8 cellular contexts compared by ENCODE assay signal in the genomic region with DNA sequence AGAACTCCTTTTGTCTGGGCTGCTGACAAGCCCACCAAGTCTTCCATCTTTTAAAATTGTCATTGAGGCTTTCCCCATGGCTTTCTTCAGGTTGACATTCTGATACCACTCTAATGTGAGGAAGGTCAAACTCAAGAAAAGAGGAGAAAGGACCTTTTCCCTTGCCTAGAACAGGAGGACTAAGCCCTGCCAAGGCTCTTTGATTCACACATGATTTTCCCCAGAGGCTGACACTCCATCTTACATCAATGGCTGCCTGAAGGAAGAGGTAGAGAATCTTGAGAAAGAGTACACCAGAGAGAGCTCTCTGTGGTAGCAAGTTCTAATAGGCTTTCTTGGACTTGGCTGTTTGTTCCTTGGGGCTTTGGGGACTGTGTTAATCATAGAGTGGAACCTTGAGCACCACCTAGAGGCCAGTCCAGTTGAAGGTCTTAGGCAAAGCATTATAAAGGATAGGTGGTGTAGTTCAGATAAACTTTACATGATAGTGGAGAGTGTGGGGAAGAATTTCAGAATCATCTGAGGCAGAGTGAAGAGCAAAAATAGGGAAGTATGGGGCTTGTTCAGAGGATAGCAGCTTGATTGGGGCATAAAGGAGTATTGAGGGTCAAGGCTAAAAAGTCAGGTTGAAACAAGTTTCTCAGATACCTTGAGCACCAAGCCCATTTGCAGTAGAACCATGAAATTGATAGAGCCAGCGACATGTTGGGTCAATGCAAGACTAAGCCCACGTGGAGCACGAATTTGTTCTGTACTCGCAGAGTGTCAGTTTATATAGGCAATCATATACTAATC. TPM values are rescaled to one million over a fixed set of nuclear protein-coding genes. Genes with fewer than 3 reads are reported as not detected.
A peak's percentile ranks its signal among the peaks of the same experiment; 100 is the strongest.
DNase-seq lines count a peak whose midpoint lies in the region; ATAC-seq and TF ChIP-seq lines count a peak whose summit lies in the region.

No MANE protein-coding gene starts in this region.

- H3K4me1 Mint-ChIP-seq in Calu3 (ENCODE audit: low read depth, unreplicated experiment): no peaks in the 10 kb centered on the region

- peaks cover 0 to 98% (median 25%) of the 10 kb centered on the region in 9 donors for H3K36me3 ChIP-seq in heart right ventricle
- peaks cover 0 to 32% of the 10 kb centered on the region in 2 donors for H3K36me3 ChIP-seq in gastrocnemius medialis

- DNase-seq in Calu3 (peak; percentile 78), HuH-7 (ENCODE audit: low spot score) (peak; percentile 39), SK-MEL-5 (ENCODE audit: low read depth, low spot score) (peak; percentile 86), heart right ventricle (peak in 1 of 2 donors; percentile 80), gastrocnemius medialis (peak; percentile 32 to 54), ecto neural progenitor cell (ENCODE audit: low spot score) (no peak)
- peak; percentile 66 for DNase-seq in activated naive CD4-positive, alpha-beta T cell treated with anti-CD3 and anti-CD28 coated beads, Interleukin-2, amount 50 U/mL, for 16 hours

- no peaks in the 10 kb centered on the region for H3K27me3 Mint-ChIP-seq in Calu3 (ENCODE audit: unreplicated experiment)

- no peak for TF ChIP-seq POLR2A in gastrocnemius medialis (IDR thresholded peaks at IDR 0.05)

- H3K27ac ChIP-seq in heart right ventricle (no peak overlapping the region), gastrocnemius medialis (no peak overlapping the region)

- H3K9me3 ChIP-seq in heart right ventricle: peaks cover 0 to 6% (median 0%) of the 10 kb centered on the region in 11 donors
- H3K9me3 ChIP-seq in gastrocnemius medialis: no peaks in the 10 kb centered on the region

- intact Hi-C loops in Calu3 (cut with micrococcal nuclease; ENCODE audit: unreplicated experiment): loop anchor here (2.0 kb wide), 1 partner anchor 481 kb away; no protein-coding TSS in a partner anchor
- intact Hi-C loops in heart right ventricle (cut with DNase I): loop anchor here in 7 of 10 donors (1.0 to 10.0 kb wide), 7 partner anchors 133 to 552 kb away; partner anchors contain the start of gene GNPDA1 (in 1 of the 7)
- intact Hi-C loops in gastrocnemius medialis (cut with DNase I; ENCODE audit: low total_unique reads): loop anchor here (10.0 kb wide), 1 partner anchor 451 kb away; no protein-coding TSS in a partner anchor

- peak; percentile 82 for ATAC-seq in GM19467 (IDR thresholded peaks at IDR 0.05; ENCODE audit: unreplicated experiment)
- peak; percentile 71 to 91 (median 84) for ATAC-seq in heart right ventricle
- ATAC-seq in gastrocnemius medialis: peak; percentile 80 to 89

- H3K27me3 ChIP-seq in heart right ventricle (no peaks in the 10 kb centered on the region), gastrocnemius medialis (no peaks in the 10 kb centered on the region)

- H3K4me3 ChIP-seq in heart right ventricle: no peak overlapping the region
- no peak overlapping the region for H3K4me3 ChIP-seq in gastrocnemius medialis

- in situ Hi-C loops in SK-MEL-5 (cut with HindIII; ENCODE audit: low pct_unique_long_range_greater_than_20kb, low sequenced_read_pairs): loop anchor here (25.0 kb wide), 1 partner anchor 133 kb away; the partner anchor contains the start of gene GNPDA1
- in situ Hi-C loops in gastrocnemius medialis (cut with MboI; ENCODE audit: low sequenced_read_pairs in 4 of 4): loop anchor here (5.0 to 25.0 kb wide), 3 partner anchors 151 to 458 kb away; partner anchors contain the start of gene ARAP3 (in 4 of the 4)

- H3K9me3 Mint-ChIP-seq in Calu3 (ENCODE audit: low read depth, unreplicated experiment): no peaks in the 10 kb centered on the region

- peaks cover 10% of the 10 kb centered on the region for H3K36me3 Mint-ChIP-seq in Calu3 (ENCODE audit: insufficient read depth, unreplicated experiment)

- 78 to 79% methylated on average over 4 of the region's 4 CpGs for WGBS in heart right ventricle, 2 donors

- no peak overlapping the region for H3K4me3 Mint-ChIP-seq in Calu3 (ENCODE audit: low read depth, unreplicated experiment)

- TF ChIP-seq CTCF in Calu3 (IDR thresholded peaks at IDR 0.05; ENCODE audit: unreplicated experiment) (peak; percentile 70), heart right ventricle (IDR thresholded peaks at IDR 0.05) (peak; percentile 59 to 80 (median 72)), gastrocnemius medialis (IDR thresholded peaks at IDR 0.05 in 4 of 5, conservative IDR thresholded peaks at IDR 0.05 in 1 of 5) (peak; percentile 44 to 69 (median 55))

- CTCF ChIA-PET in Calu3 (lab: Charles Lee): interaction anchor here (0.9 to 1.6 kb wide), 2 partner anchors 133 to 151 kb away, joined by 3 read pairs; no protein-coding TSS in a partner anchor

- no peak overlapping the region for H3K27ac Mint-ChIP-seq in Calu3 (ENCODE audit: unreplicated experiment)

- H3K4me1 ChIP-seq in heart right ventricle (peaks cover 0 to 8% (median 0%) of the 10 kb centered on the region in 9 donors), gastrocnemius medialis (no peaks in the 10 kb centered on the region)

- no TSS peak for BruUV-seq in Calu3 (replicated peaks; lab: Mats Ljungman, UMichigan)

RNA-seq across cellular contexts. Expression of gene NDFIP1, which starts 36.7 kb away (rescaled TPM):
- 58.0 and 70.1 TPM in 2 replicates for total RNA-seq in Calu3 (2022)
- total RNA-seq in SK-MEL-5 (2014; rRNA removed; shearing (Covaris generic)): 38.6 and 41.8 TPM in 2 replicates
- polyA plus RNA-seq in SK-MEL-5 (2015; cell fraction: cytosol; rRNA removed): 114 and 145 TPM in 2 replicates
- polyA plus RNA-seq in SK-MEL-5 (2015; cell fraction: nucleus; rRNA removed): 5.0 and 9.2 TPM in 2 replicates
- 10 to 100 TPM; 52.7 to 67.4 (median 60.7) TPM for total RNA-seq in heart right ventricle
- polyA plus RNA-seq in heart right ventricle: 10 to 100 TPM; 25.2 to 52.8 TPM
- total RNA-seq in gastrocnemius medialis: 10 to 100 TPM; 37.1 to 63.5 (median 42.5) TPM
